ENCODE assay signal across 10 cellular contexts in the genomic region with DNA sequence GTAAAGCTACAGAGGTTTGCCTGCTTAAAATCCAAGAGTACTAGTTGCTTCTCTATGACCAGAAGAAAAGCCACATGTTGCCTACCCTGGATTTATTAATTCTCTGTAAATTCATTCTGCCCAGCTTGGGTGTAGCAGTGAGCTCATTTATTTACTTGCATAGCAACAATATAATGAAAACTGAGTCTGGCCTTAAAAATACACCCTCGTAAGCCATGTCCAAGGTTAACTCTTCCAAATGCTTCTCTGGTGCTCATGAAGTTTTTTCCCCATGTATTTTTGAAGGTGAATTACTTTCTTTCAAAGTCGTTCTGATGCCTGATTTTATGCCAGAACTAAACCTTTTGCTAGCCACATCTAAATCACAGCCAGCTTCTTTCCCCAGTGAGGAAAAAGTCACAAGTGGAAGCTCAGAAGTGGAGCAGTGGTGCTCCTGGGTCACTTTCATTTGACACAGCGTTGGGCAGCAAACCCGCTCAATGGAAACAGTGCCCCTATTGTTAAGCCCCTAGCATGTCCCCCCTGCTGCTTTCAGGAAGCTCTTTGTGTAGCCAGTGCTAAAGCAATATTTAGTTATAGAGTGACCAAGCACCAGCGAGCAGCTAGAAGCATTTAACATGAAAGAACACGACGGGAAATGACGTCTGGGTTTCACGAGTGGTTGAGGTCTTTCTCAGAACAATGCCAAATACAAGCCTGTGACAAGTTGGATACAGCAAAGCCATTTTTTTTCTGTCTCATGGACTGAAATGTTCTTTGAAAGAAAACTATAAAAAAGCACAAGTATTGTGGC. TPM values are rescaled to one million over a fixed set of nuclear protein-coding genes. Genes with fewer than 3 reads are reported as not detected.
DNase-seq lines count a peak whose midpoint lies in the region; ATAC-seq, FAIRE-seq and TF ChIP-seq lines count a peak whose summit lies in the region.
"Had no signal": no experiment of that assay in that cellular context is flagged by ENCODE, and none has a peak within 500 bp of the region (broad histone marks: within the 10 kb centered on the region; RNA-seq: fewer than 3 reads in every experiment).

No MANE protein-coding gene starts in this region.

- H4K20me1 ChIP-seq in H1 (replicated peaks in 1 of 2; ENCODE audit: control insufficient read depth in 1 of 2, insufficient read depth in 2 of 2, low read length in 2 of 2) (no peaks in the 10 kb centered on the region), MM.1S (ENCODE audit: insufficient read depth, low read length) (no peaks in the 10 kb centered on the region)

- no peak overlapping the region for H3K14ac ChIP-seq in H1 (ENCODE audit: insufficient read length)

- no peaks in the 10 kb centered on the region for H3K79me2 ChIP-seq in H1 (ENCODE audit: control insufficient read depth in 1 of 2, insufficient read depth in 2 of 2, low read length in 2 of 2)
- no peaks in the 10 kb centered on the region; the same call in 1 of the 2 replicates for H3K79me2 ChIP-seq in MM.1S (ENCODE audit: low read length)

- H3K9me3 ChIP-seq in CD4-positive, alpha-beta memory T cell (ENCODE audit: control insufficient read depth in 1 of 2, low read length in 2 of 2): no peaks in the 10 kb centered on the region
- H3K9me3 ChIP-seq in H1 (ENCODE audit: insufficient read depth in 2 of 2, low read depth in 1 of 2, low read length in 1 of 2): no peaks in the 10 kb centered on the region
- H3K9me3 ChIP-seq in neuron (ENCODE audit: low read length): no peaks in the 10 kb centered on the region
- no peaks in the 10 kb centered on the region for H3K9me3 ChIP-seq in MM.1S (replicated peaks; ENCODE audit: insufficient read depth, low read length)

- peak overlapping the region in 6 of 8 donors; percentile 18 to 54 (median 30) for H3K4me3 Mint-ChIP-seq in CD4-positive, alpha-beta memory T cell

- CTCF ChIA-PET in CD4-positive, alpha-beta memory T cell (lab: Charles Lee; ENCODE audit: partially characterized antibody): interaction anchor here (0.7 to 1.9 kb wide), 5 partner anchors 18 to 294 kb away, joined by 3 to 7 read pairs (median 3); a partner anchor contains a TSS
- CTCF ChIA-PET in H1 (lab: Charles Lee; ENCODE audit: partially characterized antibody): interaction anchor here (0.6 to 2.5 kb wide), 11 partner anchors 11 to 1183 kb away, joined by 3 to 10 read pairs (median 5); no protein-coding TSS in a partner anchor

- H2AFZ ChIP-seq in H1 (ENCODE audit: low read length) (no peak overlapping the region), neuron (ENCODE audit: low read depth, low read length) (peak overlapping the region; percentile 37), MM.1S (ENCODE audit: low read length) (no peak overlapping the region)

- H2BK120ac ChIP-seq in H1 (replicated peaks; ENCODE audit: low read depth, low read length): no peak overlapping the region

- ATAC-seq in HG02970 (IDR thresholded peaks at IDR 0.05; ENCODE audit: low FRiP score, unreplicated experiment): no peak

- no peaks in the 10 kb centered on the region for H3K27me3 Mint-ChIP-seq in CD4-positive, alpha-beta memory T cell

- H3K27ac Mint-ChIP-seq in CD4-positive, alpha-beta memory T cell: peak overlapping the region in 6 of 7 donors; percentile 35 to 84 (median 68)

- no peak overlapping the region for H3K27ac ChIP-seq in CD4-positive, alpha-beta memory T cell (ENCODE audit: low read depth, low read length)
- H3K27ac ChIP-seq in H1 (ENCODE audit: low read depth, low read length) (no peak overlapping the region), MM.1S (ENCODE audit: low read length) (no peak overlapping the region)

- intact Hi-C loops in CD4-positive, alpha-beta memory T cell (cut with micrococcal nuclease): no loop called here

- H3K23me2 ChIP-seq in H1 (ENCODE audit: low read depth, low read length): no peaks in the 10 kb centered on the region

- WGBS in H1 (ENCODE audit: extremely low coverage in 1 of 2, insufficient coverage in 1 of 2, insufficient read length in 1 of 2, insufficient replicate concordance in 2 of 2, low coverage in 1 of 2, low lambda C conversion rate in 2 of 2, missing lambda C conversion rate in 1 of 2), 2 experiments: 26% methylated on average over 9 of the region's 9 CpGs; no CpG with 5 or more reads in 1 of the 2 experiments

- H3K9ac ChIP-seq in H1 (replicated peaks in 1 of 4; ENCODE audit: extremely low read depth in 1 of 4, low read depth in 3 of 4, low read length in 3 of 4): no peak overlapping the region
- no peak overlapping the region for H3K9ac ChIP-seq in MM.1S (ENCODE audit: low read length)

- H3K4me3 ChIP-seq in CD4-positive, alpha-beta memory T cell (ENCODE audit: low read length in 2 of 2): no peak overlapping the region
- H3K4me3 ChIP-seq in H1 (ENCODE audit: extremely low read depth in 1 of 4, insufficient read depth in 2 of 4, low read depth in 3 of 4, low read length in 4 of 4) (no peak overlapping the region; a peak in 1 of 8 replicates), neuron (ENCODE audit: low read length) (peak overlapping the region; percentile 5), MM.1S (ENCODE audit: low read length) (no peak overlapping the region)

- POLR2A ChIA-PET in CD4-positive, alpha-beta memory T cell (lab: Charles Lee; ENCODE audit: partially characterized antibody): interaction anchor here (1.2 kb wide), 1 partner anchor 14 kb away, joined by 3 read pairs; no protein-coding TSS in a partner anchor
- POLR2A ChIA-PET in H1 (lab: Charles Lee; ENCODE audit: partially characterized antibody): no interaction called here

- H4K8ac ChIP-seq in H1 (ENCODE audit: extremely low read depth, insufficient read depth, low read length): no peak overlapping the region

- peak in 4 of 5 donors; percentile 12 to 26 (median 22) for DNase-seq in CD4-positive, alpha-beta memory T cell
- DNase-seq in NCI-H748 treated with DMSO at 0.1 percent for 48 hours (lab: John Stamatoyannopoulos, UW) (peak; percentile 86), H1 (ENCODE audit: low read depth in 1 of 2, low spot score in 2 of 2) (no peak), HPDE6-E6E7 (ENCODE audit: extremely low spot score) (no peak), MM.1S (no peak), NCI-H1105 (lab: John Stamatoyannopoulos, UW) (no peak)
- DNase-seq: activated effector memory CD4-positive, alpha-beta T cell treated with anti-CD3 and anti-CD28 coated beads, Interleukin-2, amount 50 U/mL, for 16 hours had no signal

- no peak overlapping the region for H2BK15ac ChIP-seq in H1 (ENCODE audit: low read length)

- no peaks in the 10 kb centered on the region for H3K36me3 ChIP-seq in CD4-positive, alpha-beta memory T cell (ENCODE audit: insufficient read depth, low read length)
- H3K36me3 ChIP-seq in H1 (ENCODE audit: control insufficient read depth in 2 of 4, insufficient read depth in 4 of 4, low read length in 3 of 4) (no peaks in the 10 kb centered on the region), neuron (ENCODE audit: insufficient read depth, low read length) (peaks cover 2% of the 10 kb centered on the region), MM.1S (replicated peaks; ENCODE audit: insufficient read depth, low read length) (no peaks in the 10 kb centered on the region)

- H3K4me1 Mint-ChIP-seq in CD4-positive, alpha-beta memory T cell: peaks cover 42 to 70% (median 59%) of the 10 kb centered on the region in 4 donors

- no peak overlapping the region for H3K23ac ChIP-seq in H1 (ENCODE audit: insufficient read length)

- TF ChIP-seq RAD21 in H1 (IDR thresholded peaks at IDR 0.05 in 1 of 2, conservative IDR thresholded peaks at IDR 0.05 in 1 of 2; ENCODE audit: low read depth in 2 of 2, low read length in 2 of 2): no peak

- no peak for TF ChIP-seq POLR2A in H1 (IDR thresholded peaks at IDR 0.05; ENCODE audit: control extremely low read depth in 1 of 2, low read depth in 2 of 2, low read length in 2 of 2)

- H3K36me3 Mint-ChIP-seq in CD4-positive, alpha-beta memory T cell: peaks cover 49 to 62% of the 10 kb centered on the region in 2 donors

- no peak overlapping the region for H3K4ac ChIP-seq in H1 (replicated peaks; ENCODE audit: insufficient read length, low read depth, low read length)

- H3K18ac ChIP-seq in H1 (ENCODE audit: extremely low read depth, low read length): no peak overlapping the region; the same call in none of the 2 replicates

- no peak for TF ChIP-seq EP300 in H1 (IDR thresholded peaks at IDR 0.05; ENCODE audit: borderline replicate concordance in 1 of 2, low read depth in 2 of 2, low read length in 2 of 2)

- no peak overlapping the region for H2BK20ac ChIP-seq in H1 (ENCODE audit: low read length)

- no peaks in the 10 kb centered on the region for H3K79me1 ChIP-seq in H1 (ENCODE audit: low read depth, low read length)

- no peak for TF ChIP-seq CTCF in H1 (IDR thresholded peaks at IDR 0.05; ENCODE audit: control extremely low read depth in 1 of 3, insufficient read depth in 1 of 3, low read depth in 1 of 3, low read length in 3 of 3)
- TF ChIP-seq CTCF in MM.1S (IDR thresholded peaks at IDR 0.05; ENCODE audit: low read length): no peak

- H2BK12ac ChIP-seq in H1 (ENCODE audit: low read depth, low read length): no peak overlapping the region

- H3K56ac ChIP-seq in H1 (replicated peaks; ENCODE audit: insufficient read length, low read depth, low read length): no peak overlapping the region

- peaks cover 11% of the 10 kb centered on the region for H3F3A ChIP-seq in MM.1S (ENCODE audit: insufficient read depth, low read length)

- H3K4me2 ChIP-seq in H1 (ENCODE audit: insufficient read depth in 1 of 2, low read depth in 2 of 2, low read length in 2 of 2) (peak overlapping the region; percentile 45 to 60; a peak in 3 of 4 replicates), MM.1S (ENCODE audit: low read depth, low read length) (no peak overlapping the region)

- no peak overlapping the region for H2AK5ac ChIP-seq in H1 (ENCODE audit: low read depth, low read length)

- no peak for FAIRE-seq in H1 (lab: Jason Lieb, UNC)
- FAIRE-seq: keratinocyte had no signal

- peaks cover 0 to 2% (median 0%) of the 10 kb centered on the region in 8 donors for H3K9me3 Mint-ChIP-seq in CD4-positive, alpha-beta memory T cell

- H3K27me3 ChIP-seq in CD4-positive, alpha-beta memory T cell (ENCODE audit: insufficient read depth, low read length): no peaks in the 10 kb centered on the region
- H3K27me3 ChIP-seq in H1 (replicated peaks in 1 of 4; ENCODE audit: control insufficient read depth in 3 of 4, extremely low read depth in 1 of 4, insufficient read depth in 3 of 4, low read length in 3 of 4) (no peaks in the 10 kb centered on the region; a peak in 1 of 7 replicates), neuron (ENCODE audit: insufficient read depth, low read length) (no peaks in the 10 kb centered on the region), MM.1S (replicated peaks; ENCODE audit: insufficient read depth, low read length) (no peaks in the 10 kb centered on the region)

- H2BK5ac ChIP-seq in H1 (ENCODE audit: low read depth, low read length): no peak overlapping the region

- peaks cover 53% of the 10 kb centered on the region for H3K4me1 ChIP-seq in CD4-positive, alpha-beta memory T cell (ENCODE audit: insufficient read depth, low read length)
- H3K4me1 ChIP-seq in H1 (replicated peaks in 1 of 4; ENCODE audit: control insufficient read depth in 3 of 4, insufficient read depth in 4 of 4, low read length in 3 of 4): peaks cover 5 to 18% (median 13%) of the 10 kb centered on the region in 4 experiments; a peak in 4 of 7 replicates
- H3K4me1 ChIP-seq in neuron (ENCODE audit: insufficient read depth, low read length): peaks cover 42% of the 10 kb centered on the region
- peaks cover 15% of the 10 kb centered on the region for H3K4me1 ChIP-seq in MM.1S (ENCODE audit: low read length)

- no peak overlapping the region for H4K5ac ChIP-seq in H1 (ENCODE audit: insufficient read length, low read depth, low read length)

- no peak overlapping the region for H4K91ac ChIP-seq in H1 (replicated peaks; ENCODE audit: insufficient read length, low read length)

- no peaks in the 10 kb centered on the region for H3K9me2 ChIP-seq in MM.1S (replicated peaks; ENCODE audit: insufficient read depth, low read length)

RNA-seq across cellular contexts. Expression of a gene that starts 29.8 kb away (rescaled TPM):
- total RNA-seq in CD4-positive, alpha-beta memory T cell: 10 to 100 TPM; 42.7 to 47.4 TPM
- polyA plus RNA-seq in CD4-positive, alpha-beta memory T cell: 10 to 100 TPM; 17.2 to 38.5 TPM
- 12.0 and 12.8 TPM in 2 replicates for total RNA-seq in H1 (2021; fragmentation: NEBNext Ultra II Directional; extraction: Animal tissue kit (Norgen Biotek cat#: 25700))
- 3.6 and 5.7 TPM in 2 replicates for polyA plus RNA-seq in H1 (2011; rRNA removed)
- polyA plus RNA-seq in H1 (2011; cell fraction: cytosol; rRNA removed): 5.1 TPM
- 6.5 TPM for polyA plus RNA-seq in H1 (2011; cell fraction: nucleus; rRNA removed)
- 2.8 to 5.6 TPM (median 3.9 TPM) in 4 replicates for polyA plus RNA-seq in H1 (2012, experiment 1 of 2)
- polyA plus RNA-seq in H1 (2012, experiment 2 of 2): 1.6 TPM
- polyA plus RNA-seq in H1 (2013, experiment 1 of 2): 4.9 TPM
- polyA plus RNA-seq in H1 (2013, experiment 2 of 2): 4.8 TPM
- polyA minus RNA-seq in H1 (2011; rRNA and poly(A)+ RNA removed): 10.0 and 13.9 TPM in 2 replicates
- polyA minus RNA-seq in H1 (2011; cell fraction: cytosol; rRNA and poly(A)+ RNA removed): 5.9 TPM
- polyA minus RNA-seq in H1 (2011; cell fraction: nucleus; rRNA and poly(A)+ RNA removed): 5.2 TPM

Comparison
In these comparisons a context has a peak if more than half of its experiments do, and no peak if none do; other contexts are left out.
1. DNase-seq: peak in CD4-positive, alpha-beta memory T cell (4 of 5) and NCI-H748 treated with DMSO at 0.1 percent for 48 hours (single experiment); none in H1 (0 of 2), HPDE6-E6E7 (single experiment), MM.1S (single experiment) and NCI-H1105 (single experiment).